ENCODE assay signal across 7 cellular contexts in the genomic region with DNA sequence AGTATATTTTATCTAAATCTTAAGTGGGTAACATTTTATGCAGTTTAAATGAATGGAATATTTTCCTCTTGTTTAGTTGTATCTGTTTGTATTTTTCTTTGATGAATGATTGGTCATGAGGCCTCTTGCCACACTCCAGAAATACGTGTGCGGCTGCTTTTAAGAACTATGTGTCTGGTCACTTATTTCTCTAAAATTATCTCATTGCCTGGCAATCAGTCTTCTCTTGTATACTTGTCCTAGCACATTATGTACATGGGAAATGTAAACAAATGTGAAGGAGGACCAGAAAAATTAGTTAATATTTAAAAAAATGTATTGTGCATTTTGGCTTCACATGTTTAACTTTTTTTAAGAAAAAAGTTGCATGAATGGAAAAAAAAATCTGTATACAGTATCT.
DNase-seq lines count a peak whose midpoint lies in the region; ATAC-seq, FAIRE-seq and TF ChIP-seq lines count a peak whose summit lies in the region.
"Not testable (repeated sequence)": the region's sequence is repeated elsewhere in the genome, so short reads cannot be mapped to it uniquely, and the experiment has no call there.

No MANE protein-coding gene starts in this region.

- H2AFZ ChIP-seq in PC-9; smooth muscle cell (ENCODE audit: low read depth): not testable (repeated sequence)

- H3K9me3 Mint-ChIP-seq in Caco-2 (ENCODE audit: unreplicated experiment) = not testable (repeated sequence)

- CTCF ChIA-PET in Caco-2 (lab: Charles Lee) = not testable (repeated sequence)
- CTCF ChIA-PET in PC-9 (lab: Charles Lee) = interaction anchor here (0.6 kb wide), 1 partner anchor 124 kb away, joined by 3 read pairs; no protein-coding TSS in a partner anchor

- not testable (repeated sequence) for H3K27me3 ChIP-seq in Caco-2 (replicated peaks; ENCODE audit: control insufficient read depth, insufficient read depth, low read length); PC-9 (ENCODE audit: insufficient read depth, low read depth); body of pancreas; psoas muscle (ENCODE audit: insufficient read depth in 3 of 3, low read length in 2 of 3); smooth muscle cell (ENCODE audit: low read depth)

- H3K27ac Mint-ChIP-seq in Caco-2 (ENCODE audit: unreplicated experiment) = not testable (repeated sequence)

- H3K9me3 ChIP-seq in Caco-2; PC-9 (ENCODE audit: insufficient read depth, low read depth); body of pancreas; psoas muscle; smooth muscle cell (replicated peaks; ENCODE audit: low read depth): not testable (repeated sequence)

- WGBS in body of pancreas, 2 donors = 0 to 29% methylated on average over 2 of the region's 2 CpGs
- 46 to 83% (median 50%) methylated on average over 1 to 2 of the region's 2 CpGs for WGBS in psoas muscle, 3 donors
- WGBS in smooth muscle cell (ENCODE audit: low lambda C conversion rate) = 47% methylated on average over 2 of the region's 2 CpGs

- not testable (repeated sequence) for H3K27me3 Mint-ChIP-seq in Caco-2 (ENCODE audit: insufficient read depth, unreplicated experiment)

- POLR2A ChIA-PET in Caco-2 (lab: Charles Lee); PC-9 (lab: Charles Lee; ENCODE audit: unreplicated experiment): not testable (repeated sequence)

- H3K4me1 Mint-ChIP-seq in Caco-2 (ENCODE audit: low read depth, unreplicated experiment) = not testable (repeated sequence)

- H3K4me1 ChIP-seq in Caco-2 (peaks cover 12% of the 10 kb centered on the region), PC-9 (replicated peaks; ENCODE audit: insufficient read depth) (peaks cover 73% of the 10 kb centered on the region), body of pancreas (peaks cover 72% of the 10 kb centered on the region), psoas muscle (peaks cover 65% of the 10 kb centered on the region)
- not testable (repeated sequence) for H3K4me1 ChIP-seq in smooth muscle cell (ENCODE audit: low read depth)

- H3K4me3 ChIP-seq in Caco-2 (ENCODE audit: low read depth, low read length); PC-9; body of pancreas; psoas muscle; smooth muscle cell: not testable (repeated sequence)

- not testable (repeated sequence) for DNase-seq in Caco-2; PC-9; body of pancreas; psoas muscle; smooth muscle cell (lab: John Stamatoyannopoulos, UW; ENCODE audit: unreplicated experiment)

- peaks cover 53% of the 10 kb centered on the region for H3F3A ChIP-seq in PC-9 (ENCODE audit: insufficient read depth, low read depth)
- not testable (repeated sequence) for H3F3A ChIP-seq in smooth muscle cell (ENCODE audit: low read depth)

- peaks cover 39% of the 10 kb centered on the region for H3K36me3 Mint-ChIP-seq in Caco-2 (ENCODE audit: insufficient read depth, unreplicated experiment)

- H3K9me2 ChIP-seq in PC-9 (ENCODE audit: insufficient read depth) = not testable (repeated sequence)

- BruUV-seq in Caco-2 (replicated peaks; lab: Mats Ljungman, UMichigan) = TSS peak; percentile 9
- not testable (repeated sequence) for BruUV-seq in PC-9 (replicated peaks; lab: Mats Ljungman, UMichigan)

- not testable (repeated sequence) for H3K36me3 ChIP-seq in Caco-2 (ENCODE audit: control insufficient read depth, insufficient read depth, low read length); body of pancreas (replicated peaks in 1 of 2; ENCODE audit: insufficient read depth in 1 of 2, low read depth in 2 of 2); smooth muscle cell (ENCODE audit: low read depth)
- peaks cover 49% of the 10 kb centered on the region for H3K36me3 ChIP-seq in PC-9 (ENCODE audit: low read depth)
- peaks cover 0 to 19% of the 10 kb centered on the region in 2 donors for H3K36me3 ChIP-seq in psoas muscle (ENCODE audit: insufficient read depth in 1 of 2, low read depth in 1 of 2)

- intact Hi-C loops in Caco-2 (cut with micrococcal nuclease; ENCODE audit: unreplicated experiment); body of pancreas (cut with DNase I); psoas muscle (cut with DNase I): not testable (repeated sequence)
- intact Hi-C loops in PC-9 (cut with micrococcal nuclease; ENCODE audit: unreplicated experiment) = loop anchor here (1.0 kb wide), 1 partner anchor 48 kb away; no protein-coding TSS in a partner anchor

- peak; percentile 54 for ATAC-seq in body of pancreas
- peak in 1 of 4 donors; percentile 34 for ATAC-seq in psoas muscle

- peaks cover 85% of the 10 kb centered on the region for H3K79me2 ChIP-seq in PC-9 (ENCODE audit: low read depth)
- not testable (repeated sequence) for H3K79me2 ChIP-seq in smooth muscle cell (ENCODE audit: low read depth)

- not testable (repeated sequence) for TF ChIP-seq POLR2A in body of pancreas (IDR thresholded peaks at IDR 0.05)

- H3K9ac ChIP-seq in smooth muscle cell (ENCODE audit: low read depth) = not testable (repeated sequence)

- H3K4me2 ChIP-seq in PC-9, smooth muscle cell: not testable (repeated sequence)

- H3K4me3 Mint-ChIP-seq in Caco-2 (ENCODE audit: unreplicated experiment) = not testable (repeated sequence)

- FAIRE-seq in islet of Langerhans (lab: Jason Lieb, UNC) = peak; percentile 43

- not testable (repeated sequence) for H4K20me1 ChIP-seq in PC-9 (ENCODE audit: insufficient read depth); smooth muscle cell (ENCODE audit: low read depth)

- H3K27ac ChIP-seq in 22Rv1 (peak overlapping the region; percentile 62), PC-9 (peak overlapping the region; percentile 71; the same call in 1 of the 2 replicates), body of pancreas (peak overlapping the region in 3 of 4 donors; percentile 27 to 65 (median 52)), psoas muscle (peak overlapping the region; percentile 85), smooth muscle cell (ENCODE audit: low read depth) (peak overlapping the region; percentile 51)

- TF ChIP-seq CTCF in 22Rv1 (IDR thresholded peaks at IDR 0.05); Caco-2 (IDR thresholded peaks at IDR 0.05; ENCODE audit: insufficient read depth in 1 of 2, low read depth in 1 of 2, low read length in 1 of 2, severe bottlenecking in 1 of 2, unreplicated experiment in 1 of 2); PC-9 (conservative IDR thresholded peaks at IDR 0.05); body of pancreas (IDR thresholded peaks at IDR 0.05); psoas muscle (IDR thresholded peaks at IDR 0.05); smooth muscle cell (IDR thresholded peaks at IDR 0.05; ENCODE audit: borderline replicate concordance, insufficient read depth, poor library complexity, severe bottlenecking): not testable (repeated sequence)
